Comparison of ENCODE assay signal across 8 cellular contexts in genomic region chr10:128178319-128178937, GRCh38. TPM values are rescaled to one million over a fixed set of nuclear protein-coding genes. Genes with fewer than 3 reads are reported as not detected.
DNase-seq lines count a peak whose midpoint lies in the region; ATAC-seq, FAIRE-seq and TF ChIP-seq lines count a peak whose summit lies in the region.

No MANE protein-coding gene starts in this region.

- H3K4me3 Mint-ChIP-seq in astrocyte (ENCODE audit: unreplicated experiment), result no peak overlapping the region
- no peak overlapping the region for H3K4me3 Mint-ChIP-seq in naive thymus-derived CD4-positive, alpha-beta T cell

- no peak overlapping the region for H3K4me2 ChIP-seq in astrocyte (ENCODE audit: low read length)

- in situ Hi-C loops in G401 (cut with HindIII; ENCODE audit: low sequenced_read_pairs), result no loop called here

- no peak overlapping the region for H3K27ac ChIP-seq in astrocyte (ENCODE audit: low read depth, low read length)
- no peak overlapping the region for H3K27ac ChIP-seq in naive thymus-derived CD4-positive, alpha-beta T cell (ENCODE audit: low read depth, low read length)

- no peak overlapping the region for H3K4me3 ChIP-seq in astrocyte (ENCODE audit: insufficient read depth, low read depth, low read length)
- H3K4me3 ChIP-seq in naive thymus-derived CD4-positive, alpha-beta T cell (ENCODE audit: low read length), result no peak overlapping the region

- no peak overlapping the region for H3K27ac Mint-ChIP-seq in astrocyte (ENCODE audit: unreplicated experiment)
- H3K27ac Mint-ChIP-seq in naive thymus-derived CD4-positive, alpha-beta T cell, result peak overlapping the region in 2 of 9 donors; percentile 72 to 83

- no peaks in the 10 kb centered on the region for H4K20me1 ChIP-seq in astrocyte (ENCODE audit: insufficient read depth, low read length)

- DNase-seq in G401 (ENCODE audit: low spot score) (peak; percentile 3), astrocyte (ENCODE audit: low read depth) (no peak)
- DNase-seq in naive thymus-derived CD4-positive, alpha-beta T cell, result peak in 7 of 9 donors; percentile 16 to 56 (median 34)

- no peaks in the 10 kb centered on the region for H3K36me3 Mint-ChIP-seq in astrocyte (ENCODE audit: low read depth, unreplicated experiment)
- peaks cover 0 to 15% (median 5%) of the 10 kb centered on the region in 5 donors for H3K36me3 Mint-ChIP-seq in naive thymus-derived CD4-positive, alpha-beta T cell

- no peak overlapping the region for H2AFZ ChIP-seq in astrocyte (ENCODE audit: low read depth, low read length)

- TF ChIP-seq CTCF in astrocyte (IDR thresholded peaks at IDR 0.05; ENCODE audit: insufficient read depth, low read depth, low read length), result peak; percentile 3

- no peak for FAIRE-seq in astrocyte (lab: Jason Lieb, UNC)

- H3K9ac ChIP-seq in astrocyte (ENCODE audit: low read length), result no peak overlapping the region

- no peaks in the 10 kb centered on the region for H3K27me3 ChIP-seq in astrocyte (ENCODE audit: insufficient read depth, low read length)
- no peaks in the 10 kb centered on the region for H3K27me3 ChIP-seq in naive thymus-derived CD4-positive, alpha-beta T cell (ENCODE audit: control insufficient read depth in 2 of 2, insufficient read depth in 2 of 2, low read length in 2 of 2)

- H3K9me3 ChIP-seq in astrocyte (ENCODE audit: insufficient read depth, low read depth, low read length), result peaks cover 3% of the 10 kb centered on the region
- H3K9me3 ChIP-seq in naive thymus-derived CD4-positive, alpha-beta T cell (ENCODE audit: control insufficient read depth in 2 of 3, low read length in 3 of 3), result no peaks in the 10 kb centered on the region

- no peaks in the 10 kb centered on the region for H3K4me1 Mint-ChIP-seq in astrocyte (ENCODE audit: low read depth, unreplicated experiment)
- peaks cover 14 to 40% (median 25%) of the 10 kb centered on the region in 7 donors for H3K4me1 Mint-ChIP-seq in naive thymus-derived CD4-positive, alpha-beta T cell

- POLR2A ChIA-PET in naive thymus-derived CD4-positive, alpha-beta T cell (lab: Charles Lee), result no interaction called here

- no peaks in the 10 kb centered on the region for H3K4me1 ChIP-seq in astrocyte (ENCODE audit: insufficient read depth, low read length)
- peaks cover 0 to 14% of the 10 kb centered on the region in 2 donors for H3K4me1 ChIP-seq in naive thymus-derived CD4-positive, alpha-beta T cell (ENCODE audit: control insufficient read depth in 2 of 2, insufficient read depth in 2 of 2, low read length in 2 of 2)

- peaks cover 20% of the 10 kb centered on the region for H3K9me3 Mint-ChIP-seq in astrocyte (ENCODE audit: unreplicated experiment)
- peaks cover under 1 to 28% (median 12%) of the 10 kb centered on the region in 11 donors for H3K9me3 Mint-ChIP-seq in naive thymus-derived CD4-positive, alpha-beta T cell

- CTCF ChIA-PET in naive thymus-derived CD4-positive, alpha-beta T cell (lab: Charles Lee), result interaction anchor here (1.0 to 3.8 kb wide), 3 partner anchors 11 to 33 kb away, joined by 4 to 25 read pairs (median 5); no protein-coding TSS in a partner anchor

- H3K36me3 ChIP-seq in astrocyte (ENCODE audit: insufficient read depth, low read length), result no peaks in the 10 kb centered on the region
- H3K36me3 ChIP-seq in naive thymus-derived CD4-positive, alpha-beta T cell (ENCODE audit: control insufficient read depth in 2 of 3, insufficient read depth in 3 of 3, low read length in 3 of 3), result no peaks in the 10 kb centered on the region

- ATAC-seq in HG02884 (IDR thresholded peaks at IDR 0.05; ENCODE audit: unreplicated experiment) (peak; percentile 69), SK-N-SH treated with all-trans-retinoic acid at 6 μM for 48 hours (peak; percentile 60; the same call in 1 of the 3 replicates), HG02623 (IDR thresholded peaks at IDR 0.05; ENCODE audit: unreplicated experiment) (no peak), HG03571 (IDR thresholded peaks at IDR 0.05; ENCODE audit: unreplicated experiment) (no peak), GM18909 (IDR thresholded peaks at IDR 0.05; ENCODE audit: poor library complexity, unreplicated experiment) (no peak)
- peak; percentile 80 for ATAC-seq in naive thymus-derived CD4-positive, alpha-beta T cell

- no peaks in the 10 kb centered on the region for H3K27me3 Mint-ChIP-seq in astrocyte (ENCODE audit: low read depth, unreplicated experiment)
- H3K27me3 Mint-ChIP-seq in naive thymus-derived CD4-positive, alpha-beta T cell, result peaks cover 0 to 12% (median 0%) of the 10 kb centered on the region in 5 donors

- H3K79me2 ChIP-seq in astrocyte (ENCODE audit: insufficient read depth, low read length), result no peaks in the 10 kb centered on the region

- intact Hi-C loops in naive thymus-derived CD4-positive, alpha-beta T cell (cut with micrococcal nuclease), result loop anchor here in 1 of 2 donors (1.0 kb wide), 1 partner anchor 34 kb away; no protein-coding TSS in a partner anchor

TF ChIP-seq in SK-N-SH treated with all-trans-retinoic acid at 6 μM for 48 hours, 23 proteins besides CTCF, POLR2A, EP300 and RAD21:
- TF ChIP-seq CSRNP3 (CRISPR knock-in tag; IDR thresholded peaks at IDR 0.05), result no peak
- TF ChIP-seq ZNF70 (CRISPR knock-in tag; IDR thresholded peaks at IDR 0.05), result no peak
- TF ChIP-seq ZNF8 (CRISPR knock-in tag; IDR thresholded peaks at IDR 0.05), result no peak
- TF ChIP-seq TSHZ2 (CRISPR knock-in tag; IDR thresholded peaks at IDR 0.05), result no peak

RNA-seq across cellular contexts. Expression of gene MKI67, which starts 52.2 kb away (rescaled TPM):
- total RNA-seq in G401 (2014; rRNA removed; shearing (Covaris generic)), result 9.2 and 13.8 TPM in 2 replicates
- total RNA-seq in astrocyte, result 2.6 and 4.6 TPM in 2 replicates
- total RNA-seq in naive thymus-derived CD4-positive, alpha-beta T cell, result 100 to 1,000 TPM in 1 of 5 experiments, 1 to 10 TPM in 2, under 1 TPM in 2; 0.05 to 219 (median 1.6) TPM
- polyA plus RNA-seq in naive thymus-derived CD4-positive, alpha-beta T cell, result under 1 TPM; 0.12 to 0.20 TPM

Comparison
In these comparisons a context has a peak if more than half of its experiments do, and no peak if none do; other contexts are left out.
1. ATAC-seq: peak in HG02884 (single experiment), SK-N-SH treated with all-trans-retinoic acid at 6 μM for 48 hours (single experiment) and naive thymus-derived CD4-positive, alpha-beta T cell (single experiment); none in HG02623 (single experiment), HG03571 (single experiment) and GM18909 (single experiment).